Comparison of ENCODE assay signal across 1 cellular context in the genomic region with DNA sequence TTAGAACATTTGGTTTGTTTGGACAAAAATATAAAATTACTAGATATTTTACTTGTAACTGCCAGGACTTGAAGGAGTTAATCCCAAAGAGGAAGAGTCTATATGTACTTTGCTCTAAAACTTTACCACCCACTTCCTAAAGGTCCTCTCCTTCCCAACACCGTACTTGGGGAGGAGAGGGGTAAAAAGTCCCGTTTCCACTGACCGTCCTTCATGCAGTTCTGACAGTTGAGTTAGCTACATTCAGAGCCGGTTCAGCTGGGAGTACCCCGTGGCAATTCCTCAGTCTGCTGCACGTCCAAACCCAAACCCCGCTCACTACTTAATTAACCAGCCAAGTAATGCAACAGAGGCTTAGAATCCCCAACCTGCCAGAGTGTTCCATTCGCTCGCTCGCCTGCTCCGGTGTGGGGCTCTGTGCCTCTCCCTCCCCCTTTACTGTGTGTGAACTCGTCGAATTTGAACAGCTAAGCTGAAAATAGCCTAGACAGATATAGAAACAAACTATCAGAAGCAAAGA.
TF ChIP-seq lines count a peak whose summit lies in the region.

No MANE protein-coding gene starts in this region.

TF ChIP-seq in HepG2, 621 proteins besides CTCF, POLR2A, EP300 and RAD21 (continued from another document):
- TF ChIP-seq, protein P1, sequence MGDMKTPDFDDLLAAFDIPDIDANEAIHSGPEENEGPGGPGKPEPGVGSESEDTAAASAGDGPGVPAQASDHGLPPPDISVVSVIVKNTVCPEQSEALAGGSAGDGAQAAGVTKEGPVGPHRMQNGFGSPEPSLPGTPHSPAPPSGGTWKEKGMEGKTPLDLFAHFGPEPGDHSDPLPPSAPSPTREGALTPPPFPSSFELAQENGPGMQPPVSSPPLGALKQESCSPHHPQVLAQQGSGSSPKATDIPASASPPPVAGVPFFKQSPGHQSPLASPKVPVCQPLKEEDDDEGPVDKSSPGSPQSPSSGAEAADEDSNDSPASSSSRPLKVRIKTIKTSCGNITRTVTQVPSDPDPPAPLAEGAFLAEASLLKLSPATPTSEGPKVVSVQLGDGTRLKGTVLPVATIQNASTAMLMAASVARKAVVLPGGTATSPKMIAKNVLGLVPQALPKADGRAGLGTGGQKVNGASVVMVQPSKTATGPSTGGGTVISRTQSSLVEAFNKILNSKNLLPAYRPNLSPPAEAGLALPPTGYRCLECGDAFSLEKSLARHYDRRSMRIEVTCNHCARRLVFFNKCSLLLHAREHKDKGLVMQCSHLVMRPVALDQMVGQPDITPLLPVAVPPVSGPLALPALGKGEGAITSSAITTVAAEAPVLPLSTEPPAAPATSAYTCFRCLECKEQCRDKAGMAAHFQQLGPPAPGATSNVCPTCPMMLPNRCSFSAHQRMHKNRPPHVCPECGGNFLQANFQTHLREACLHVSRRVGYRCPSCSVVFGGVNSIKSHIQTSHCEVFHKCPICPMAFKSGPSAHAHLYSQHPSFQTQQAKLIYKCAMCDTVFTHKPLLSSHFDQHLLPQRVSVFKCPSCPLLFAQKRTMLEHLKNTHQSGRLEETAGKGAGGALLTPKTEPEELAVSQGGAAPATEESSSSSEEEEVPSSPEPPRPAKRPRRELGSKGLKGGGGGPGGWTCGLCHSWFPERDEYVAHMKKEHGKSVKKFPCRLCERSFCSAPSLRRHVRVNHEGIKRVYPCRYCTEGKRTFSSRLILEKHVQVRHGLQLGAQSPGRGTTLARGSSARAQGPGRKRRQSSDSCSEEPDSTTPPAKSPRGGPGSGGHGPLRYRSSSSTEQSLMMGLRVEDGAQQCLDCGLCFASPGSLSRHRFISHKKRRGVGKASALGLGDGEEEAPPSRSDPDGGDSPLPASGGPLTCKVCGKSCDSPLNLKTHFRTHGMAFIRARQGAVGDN (CRISPR knock-in tag; IDR thresholded peaks at IDR 0.05), result no peak
- TF ChIP-seq NKX3-1 (CRISPR knock-in tag; IDR thresholded peaks at IDR 0.05) (0 out of 2 replicates have a peak, but pooled peaks have one; percentile 45), ZNF816 (CRISPR knock-in tag; IDR thresholded peaks at IDR 0.05; ENCODE audit: borderline replicate concordance) (no peak), MXD4 (CRISPR knock-in tag; IDR thresholded peaks at IDR 0.05) (no peak), ZNF431 (CRISPR knock-in tag; IDR thresholded peaks at IDR 0.05; ENCODE audit: borderline replicate concordance, low read depth) (no peak), TOE1 (CRISPR knock-in tag; IDR thresholded peaks at IDR 0.05) (no peak), TEAD3 (CRISPR knock-in tag; optimal IDR thresholded peaks at IDR 0.05; ENCODE audit: borderline replicate concordance) (no peak), FOXJ3 (CRISPR knock-in tag; IDR thresholded peaks at IDR 0.05; ENCODE audit: borderline replicate concordance) (no peak), SIN3A (IDR thresholded peaks at IDR 0.05; ENCODE audit: borderline replicate concordance, low read depth, low read length) (0 out of 2 replicates have a peak, but pooled peaks have one; percentile 60), ZNF253 (CRISPR knock-in tag; IDR thresholded peaks at IDR 0.05; ENCODE audit: borderline replicate concordance) (no peak), SALL2 (CRISPR knock-in tag; IDR thresholded peaks at IDR 0.05) (no peak), MTA1 (CRISPR knock-in tag; IDR thresholded peaks at IDR 0.05; ENCODE audit: borderline replicate concordance) (no peak), SP4 (CRISPR knock-in tag; IDR thresholded peaks at IDR 0.05) (no peak), NR2F2 (IDR thresholded peaks at IDR 0.05; ENCODE audit: borderline replicate concordance, low read depth) (no peak), SP5 (CRISPR knock-in tag; IDR thresholded peaks at IDR 0.05; ENCODE audit: borderline replicate concordance, low read depth) (no peak), YEATS4 (CRISPR knock-in tag; IDR thresholded peaks at IDR 0.05; ENCODE audit: borderline replicate concordance) (0 out of 2 replicates have a peak, but pooled peaks have one; percentile 31), STAG1 (CRISPR knock-in tag; IDR thresholded peaks at IDR 0.05) (0 out of 2 replicates have a peak, but pooled peaks have one; percentile 8), KAT7 (CRISPR knock-in tag; IDR thresholded peaks at IDR 0.05; ENCODE audit: borderline replicate concordance) (no peak), POLR2AphosphoS5 (IDR thresholded peaks at IDR 0.05; ENCODE audit: low read depth, low read length) (peak; percentile 69), ZNF7 (CRISPR knock-in tag; IDR thresholded peaks at IDR 0.05) (no peak)
